In the genomic region with DNA sequence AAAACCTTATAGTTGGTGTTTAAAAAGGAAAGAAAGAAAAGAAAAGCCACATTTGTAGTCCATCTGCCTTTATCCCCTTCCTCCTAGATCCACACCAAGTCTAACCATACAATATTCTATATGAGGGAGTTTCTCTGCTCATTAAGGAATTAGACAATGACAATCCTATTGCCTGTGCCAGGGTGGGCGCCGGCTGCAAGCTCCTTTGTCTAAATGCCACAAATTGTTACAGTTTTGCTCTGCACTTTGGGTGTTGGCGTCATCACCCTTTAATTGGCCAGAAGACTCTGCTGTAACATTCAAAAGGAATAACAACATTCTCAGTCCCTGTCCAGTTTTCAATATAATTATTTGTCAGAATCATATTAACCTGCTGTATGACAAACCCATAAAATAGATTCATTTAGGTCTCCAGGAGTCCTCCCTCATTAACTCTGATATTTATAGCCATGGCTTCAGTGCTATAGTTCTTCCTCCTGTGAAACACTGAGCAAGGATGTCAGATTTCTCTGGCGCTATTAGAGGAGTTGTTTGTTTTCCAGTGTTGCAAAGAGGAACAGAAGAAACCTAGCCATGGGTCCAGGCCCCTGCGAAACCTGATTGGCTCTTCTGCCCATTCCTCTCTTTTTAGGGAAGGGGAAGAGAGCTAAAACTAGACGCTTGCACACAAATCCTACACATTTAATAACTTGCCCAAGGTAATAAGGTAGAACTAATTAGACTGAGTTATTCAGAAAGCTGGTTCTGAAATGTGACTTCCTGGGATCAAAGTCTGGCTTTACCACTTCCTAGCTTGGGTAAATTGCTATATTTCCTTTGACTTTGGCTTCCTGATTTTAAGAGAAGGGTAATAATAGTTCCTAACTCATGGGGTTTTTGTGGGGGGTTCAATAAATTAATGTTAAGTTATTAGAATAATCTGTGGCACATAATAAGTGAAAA, we compare ENCODE assay signal across 17 cellular contexts.
DNase-seq lines count a peak whose midpoint lies in the region; ATAC-seq and TF ChIP-seq lines count a peak whose summit lies in the region.
"Had no signal": no experiment of that assay in that cellular context is flagged by ENCODE, and none has a peak within 500 bp of the region (broad histone marks: within the 10 kb centered on the region; RNA-seq: fewer than 3 reads in every experiment).

No MANE protein-coding gene starts in this region.

- no peaks in the 10 kb centered on the region for H3K4me1 ChIP-seq in endodermal cell (ENCODE audit: control insufficient read depth, insufficient read depth, low read length)
- H3K4me1 ChIP-seq in skeletal muscle tissue (ENCODE audit: control insufficient read depth in 3 of 3, insufficient read depth in 3 of 3, low read length in 3 of 3), result peaks cover 8 to 19% (median 9%) of the 10 kb centered on the region in 3 donors
- H3K4me1 ChIP-seq in neuronal stem cell (ENCODE audit: control insufficient read depth in 2 of 2, insufficient read depth in 1 of 2, low read depth in 1 of 2, low read length in 2 of 2), result peaks cover 9 to 23% of the 10 kb centered on the region in 2 donors

- H3K9me3 ChIP-seq in endodermal cell (ENCODE audit: control insufficient read depth, low read length) (no peaks in the 10 kb centered on the region), skeletal muscle tissue (ENCODE audit: control insufficient read depth in 3 of 3, low read length in 3 of 3) (no peaks in the 10 kb centered on the region), neuronal stem cell (replicated peaks in 1 of 2; ENCODE audit: control insufficient read depth in 2 of 2, insufficient read depth in 1 of 2, low read depth in 1 of 2, low read length in 2 of 2) (no peaks in the 10 kb centered on the region)
- H3K9me3 ChIP-seq: spleen had no signal

- no peak overlapping the region for H4K91ac ChIP-seq in neuronal stem cell (ENCODE audit: low read depth, low read length, poor library complexity)

- peaks cover 59% of the 10 kb centered on the region for H3K4me1 Mint-ChIP-seq in activated T-cell treated with anti-CD3 and anti-CD28 coated beads, Interleukin-2, amount 50 U/mL, for 4 hours (ENCODE audit: low read depth)
- H3K4me1 Mint-ChIP-seq in endodermal cell, result no peaks in the 10 kb centered on the region

- H2BK15ac ChIP-seq in neuronal stem cell (ENCODE audit: low read length), result no peak overlapping the region

- whole genome bisulfite sequencing in endodermal cell (ENCODE audit: insufficient coverage in 1 of 2, insufficient read length in 1 of 2), 2 experiments, result 93 to 100% methylated on average over 4 to 5 of the region's 6 CpGs
- WGBS in neuronal stem cell (ENCODE audit: extremely low coverage in 2 of 2, insufficient read length in 2 of 2, insufficient replicate concordance in 1 of 2), 2 donors, result no CpG with 5 or more reads among the region's 6 CpGs

- H3K4me3 ChIP-seq in endodermal cell (ENCODE audit: low read length), result no peak overlapping the region
- H3K4me3 ChIP-seq in skeletal muscle tissue (ENCODE audit: low read length in 3 of 3), result no peak overlapping the region
- H3K4me3 ChIP-seq in neuronal stem cell (ENCODE audit: low read length in 2 of 2), result no peak overlapping the region
- H3K4me3 ChIP-seq: coronary artery, SK-N-MC, spleen had no signal

- no peak overlapping the region for H3K18ac ChIP-seq in neuronal stem cell (ENCODE audit: low read length)

- no peak for DNase-seq in activated T-cell treated with anti-CD3 and anti-CD28 coated beads, Interleukin-2, amount 50 U/mL, for 4 hours
- DNase-seq in activated T-cell treated with anti-CD3 and anti-CD28 coated beads for 4 hours, result no peak
- peak; percentile 22 for DNase-seq in SW480 (ENCODE audit: low spot score)
- DNase-seq in endodermal cell, result no peak
- no peak for DNase-seq in neuronal stem cell (ENCODE audit: low spot score)
- DNase-seq: NCI-H187 treated with DMSO at 0.1 percent for 48 hours; NCI-H510A treated with DMSO at 0.1 percent for 48 hours; OCI-M1; spleen; stimulated activated naive CD4-positive, alpha-beta T cell treated with Interleukin-2 at 50 U/mL for 16 hours had no signal

- no peak overlapping the region for H3K27ac Mint-ChIP-seq in endodermal cell
- H3K27ac Mint-ChIP-seq: memory B cell had no signal

- H4K8ac ChIP-seq in neuronal stem cell (ENCODE audit: low read depth, low read length), result no peak overlapping the region

- no peak overlapping the region for H2BK120ac ChIP-seq in neuronal stem cell (ENCODE audit: low read depth, low read length)

- H3K79me1 ChIP-seq in neuronal stem cell (ENCODE audit: low read depth, low read length), result no peaks in the 10 kb centered on the region

- no peak overlapping the region for H3K4ac ChIP-seq in neuronal stem cell (ENCODE audit: low read length)

- no peak overlapping the region for H2AK5ac ChIP-seq in neuronal stem cell (ENCODE audit: low read depth, low read length)

- no peak overlapping the region for H3K9ac ChIP-seq in endodermal cell (ENCODE audit: extremely low read depth, low read length, poor library complexity, severe bottlenecking)
- no peak overlapping the region for H3K9ac ChIP-seq in skeletal muscle tissue (ENCODE audit: low read depth in 1 of 3, low read length in 3 of 3)
- no peak overlapping the region for H3K9ac ChIP-seq in neuronal stem cell (ENCODE audit: low read depth, low read length, poor library complexity)

- H3K4me3 Mint-ChIP-seq in activated T-cell treated with anti-CD3 and anti-CD28 coated beads, Interleukin-2, amount 50 U/mL, for 4 hours, result peak overlapping the region; percentile 37
- no peak overlapping the region for H3K4me3 Mint-ChIP-seq in endodermal cell
- H3K4me3 Mint-ChIP-seq: memory B cell had no signal

- H3K27ac ChIP-seq in endodermal cell (ENCODE audit: low read depth, low read length) (peak overlapping the region; percentile 89), skeletal muscle tissue (ENCODE audit: low read depth, low read length) (peak overlapping the region; percentile 68), neuronal stem cell (replicated peaks; ENCODE audit: low read length) (no peak overlapping the region)
- H3K27ac ChIP-seq: coronary artery, SK-N-MC, spleen had no signal

- H3K23ac ChIP-seq in neuronal stem cell (ENCODE audit: low read depth, low read length, poor library complexity), result no peak overlapping the region

- no peaks in the 10 kb centered on the region for H3K36me3 Mint-ChIP-seq in activated T-cell treated with anti-CD3 and anti-CD28 coated beads, Interleukin-2, amount 50 U/mL, for 4 hours (ENCODE audit: insufficient read depth)
- no peaks in the 10 kb centered on the region for H3K36me3 Mint-ChIP-seq in endodermal cell (ENCODE audit: low read depth)
- H3K36me3 Mint-ChIP-seq: memory B cell had no signal

- no peaks in the 10 kb centered on the region for H3K27me3 Mint-ChIP-seq in activated T-cell treated with anti-CD3 and anti-CD28 coated beads, Interleukin-2, amount 50 U/mL, for 4 hours (ENCODE audit: low read depth)
- no peaks in the 10 kb centered on the region for H3K27me3 Mint-ChIP-seq in endodermal cell (ENCODE audit: insufficient read depth)

- H3K36me3 ChIP-seq in endodermal cell (ENCODE audit: control insufficient read depth, insufficient read depth, low read length) (no peaks in the 10 kb centered on the region), skeletal muscle tissue (ENCODE audit: control insufficient read depth in 3 of 3, insufficient read depth in 3 of 3, low read length in 3 of 3) (no peaks in the 10 kb centered on the region), neuronal stem cell (replicated peaks in 1 of 2; ENCODE audit: control insufficient read depth in 2 of 2, insufficient read depth in 2 of 2, low read length in 2 of 2) (no peaks in the 10 kb centered on the region)
- H3K36me3 ChIP-seq: spleen had no signal

- no peaks in the 10 kb centered on the region for H3K9me3 Mint-ChIP-seq in activated T-cell treated with anti-CD3 and anti-CD28 coated beads, Interleukin-2, amount 50 U/mL, for 4 hours
- H3K9me3 Mint-ChIP-seq in endodermal cell, result no peaks in the 10 kb centered on the region
- H3K9me3 Mint-ChIP-seq: memory B cell had no signal

- peaks cover 6% of the 10 kb centered on the region for H3K27me3 ChIP-seq in endodermal cell (ENCODE audit: control insufficient read depth, insufficient read depth, low read length, poor library complexity, severe bottlenecking)
- no peaks in the 10 kb centered on the region for H3K27me3 ChIP-seq in skeletal muscle tissue (ENCODE audit: control insufficient read depth in 3 of 3, insufficient read depth in 3 of 3, low read length in 3 of 3)
- H3K27me3 ChIP-seq in neuronal stem cell (ENCODE audit: control insufficient read depth in 3 of 3, insufficient read depth in 3 of 3, low read depth in 1 of 3, low read length in 3 of 3), result no peaks in the 10 kb centered on the region
- H3K27me3 ChIP-seq: spleen had no signal

- no peak overlapping the region for H3K14ac ChIP-seq in neuronal stem cell (ENCODE audit: low read length)

- H2BK12ac ChIP-seq in neuronal stem cell (ENCODE audit: low read length), result no peak overlapping the region

- TF ChIP-seq CTCF in endodermal cell (conservative IDR thresholded peaks at IDR 0.05), result no peak

- H2BK5ac ChIP-seq in neuronal stem cell (ENCODE audit: low read length), result no peak overlapping the region

- H2AFZ ChIP-seq in neuronal stem cell (ENCODE audit: low read length), result no peak overlapping the region

- H3K4me2 ChIP-seq in neuronal stem cell (ENCODE audit: insufficient read depth, low read length, poor library complexity, severe bottlenecking), result no peak overlapping the region

- ATAC-seq in activated T-cell treated with anti-CD3 and anti-CD28 coated beads, Interleukin-2, amount 50 U/mL, for 4 hours, result no peak
- no peak for ATAC-seq in GM21423 (IDR thresholded peaks at IDR 0.05; ENCODE audit: unreplicated experiment)
- no peak for ATAC-seq in HG03457 (IDR thresholded peaks at IDR 0.05; ENCODE audit: unreplicated experiment)
- ATAC-seq: esophagus mucosa had no signal
